2 cellular contexts compared by ENCODE assay signal in the genomic region with DNA sequence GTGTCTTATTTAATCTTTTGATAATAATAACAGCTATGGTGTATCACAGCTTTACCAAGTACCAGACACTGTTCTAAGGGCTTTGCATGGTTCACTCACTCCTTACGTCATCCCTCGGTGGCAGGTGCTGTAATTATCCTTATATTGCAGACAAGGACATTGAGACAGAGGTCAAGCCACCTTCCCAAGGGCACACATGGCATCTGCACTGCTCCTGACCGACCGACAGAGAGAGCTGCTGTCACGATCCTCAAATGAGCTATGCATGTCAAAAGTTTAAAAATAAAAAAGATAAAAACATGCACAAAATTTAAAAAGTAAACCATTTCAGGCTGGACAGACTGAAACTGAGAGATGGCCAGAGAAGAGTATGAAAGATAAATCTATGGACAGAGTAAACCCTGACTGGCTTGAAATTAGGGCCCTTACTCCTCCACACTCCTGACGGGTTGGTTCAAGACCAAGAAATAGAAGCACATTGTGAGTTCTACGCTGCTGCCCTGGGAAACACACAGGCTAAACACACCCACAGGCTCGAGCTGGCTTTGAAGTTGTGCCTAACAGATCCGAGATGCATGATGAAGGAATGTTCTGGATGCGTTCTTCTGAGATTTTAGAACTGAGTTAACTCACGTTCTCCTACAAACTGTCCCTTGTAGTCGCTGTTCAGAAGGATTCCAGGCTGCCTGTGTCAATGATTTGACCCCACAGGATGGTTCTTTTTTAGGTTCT.
TF ChIP-seq lines count a peak whose summit lies in the region.

No MANE protein-coding gene starts in this region.

TF ChIP-seq in K562, 482 proteins besides CTCF, POLR2A, EP300 and RAD21:
- TF ChIP-seq MCM7 (IDR thresholded peaks at IDR 0.05) (no peak), ILF3 (IDR thresholded peaks at IDR 0.05; ENCODE audit: borderline replicate concordance) (no peak), ESRRA (IDR thresholded peaks at IDR 0.05; ENCODE audit: borderline replicate concordance, low read depth) (peak; percentile 63), KAT8 (IDR thresholded peaks at IDR 0.05; ENCODE audit: low read depth) (no peak), SMAD4 (CRISPR knock-in tag; conservative IDR thresholded peaks at IDR 0.05) (no peak), YY1 (IDR thresholded peaks at IDR 0.05; ENCODE audit: borderline replicate concordance in 1 of 3, control insufficient read depth in 1 of 3, extremely low read depth in 1 of 3, insufficient read depth in 3 of 3, insufficient read length in 1 of 3, insufficient replicate concordance in 2 of 3, low read depth in 1 of 3, low read length in 2 of 3) (no peak), STAT5A (IDR thresholded peaks at IDR 0.05; ENCODE audit: borderline replicate concordance, low read length) (no peak), TBP (optimal IDR thresholded peaks at IDR 0.05; ENCODE audit: low read depth, low read length) (no peak)

TF ChIP-seq in SK-N-SH, 30 proteins besides CTCF, POLR2A, EP300 and RAD21:
- TF ChIP-seq, protein P1, sequence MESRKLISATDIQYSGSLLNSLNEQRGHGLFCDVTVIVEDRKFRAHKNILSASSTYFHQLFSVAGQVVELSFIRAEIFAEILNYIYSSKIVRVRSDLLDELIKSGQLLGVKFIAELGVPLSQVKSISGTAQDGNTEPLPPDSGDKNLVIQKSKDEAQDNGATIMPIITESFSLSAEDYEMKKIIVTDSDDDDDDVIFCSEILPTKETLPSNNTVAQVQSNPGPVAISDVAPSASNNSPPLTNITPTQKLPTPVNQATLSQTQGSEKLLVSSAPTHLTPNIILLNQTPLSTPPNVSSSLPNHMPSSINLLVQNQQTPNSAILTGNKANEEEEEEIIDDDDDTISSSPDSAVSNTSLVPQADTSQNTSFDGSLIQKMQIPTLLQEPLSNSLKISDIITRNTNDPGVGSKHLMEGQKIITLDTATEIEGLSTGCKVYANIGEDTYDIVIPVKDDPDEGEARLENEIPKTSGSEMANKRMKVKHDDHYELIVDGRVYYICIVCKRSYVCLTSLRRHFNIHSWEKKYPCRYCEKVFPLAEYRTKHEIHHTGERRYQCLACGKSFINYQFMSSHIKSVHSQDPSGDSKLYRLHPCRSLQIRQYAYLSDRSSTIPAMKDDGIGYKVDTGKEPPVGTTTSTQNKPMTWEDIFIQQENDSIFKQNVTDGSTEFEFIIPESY (IDR thresholded peaks at IDR 0.05; ENCODE audit: borderline replicate concordance, low read depth) = no peak
- TF ChIP-seq TCF12 (IDR thresholded peaks at IDR 0.05) = no peak
- TF ChIP-seq SMC3 (IDR thresholded peaks at IDR 0.05; ENCODE audit: low read depth, low read length) = no peak
- no peak for TF ChIP-seq ELF1 (IDR thresholded peaks at IDR 0.05)
- no peak for TF ChIP-seq RFX5 (IDR thresholded peaks at IDR 0.05; ENCODE audit: low read length)
